8 cellular contexts compared by ENCODE assay signal in genomic region chr6:127484207-127484858, GRCh38. TPM values are rescaled to one million over a fixed set of nuclear protein-coding genes. Genes with fewer than 3 reads are reported as not detected.
DNase-seq lines count a peak whose midpoint lies in the region; ATAC-seq and TF ChIP-seq lines count a peak whose summit lies in the region.

No MANE protein-coding gene starts in this region.

- H3K36me3 ChIP-seq in trophoblast cell (ENCODE audit: control insufficient read depth in 1 of 2, insufficient read depth in 2 of 2, low read length in 2 of 2) (no peaks in the 10 kb centered on the region), tibial nerve (no peaks in the 10 kb centered on the region)

- WGBS in trophoblast cell (ENCODE audit: extremely low coverage, insufficient coverage, insufficient read length) = no CpG with 5 or more reads among the region's 3 CpGs
- 33 to 37% methylated on average over 3 of the region's 3 CpGs for WGBS in tibial nerve, 2 donors

- H2BK120ac ChIP-seq in trophoblast cell (ENCODE audit: insufficient read depth, low read length, poor library complexity) = no peak overlapping the region

- H2BK5ac ChIP-seq in trophoblast cell (ENCODE audit: low read depth, low read length, poor library complexity) = no peak overlapping the region

- no peak overlapping the region for H4K91ac ChIP-seq in trophoblast cell (ENCODE audit: low read depth, low read length)

- DNase-seq in AG20443 (ENCODE audit: low spot score) (peak; percentile 49), RPMI7951 (ENCODE audit: low read depth) (peak; percentile 68), fibroblast of peridontal ligament (ENCODE audit: extremely low read depth) (peak; percentile 72), trophoblast cell (no peak), tibial nerve (ENCODE audit: low spot score in 2 of 2) (no peak)
- no peak for DNase-seq in stimulated activated naive CD8-positive, alpha-beta T cell treated with anti-CD3 and anti-CD28 coated beads, Interleukin-15, Interleukin-2, amounts not matched to agents 100 U/mL and 50 U/mL, for 24 hours

- H3K79me1 ChIP-seq in trophoblast cell (ENCODE audit: low read length) = no peaks in the 10 kb centered on the region

- no peak overlapping the region for H4K8ac ChIP-seq in trophoblast cell (ENCODE audit: low read depth, low read length)

- H3K27ac ChIP-seq in trophoblast cell (ENCODE audit: low read depth, low read length) (no peak overlapping the region), tibial nerve (peak overlapping the region in 2 of 4 donors; percentile 23 to 53)

- H2AK5ac ChIP-seq in trophoblast cell (ENCODE audit: low read length) = no peak overlapping the region

- TF ChIP-seq EP300 in tibial nerve (IDR thresholded peaks at IDR 0.05) = no peak

- no peak overlapping the region for H3K4me2 ChIP-seq in trophoblast cell (ENCODE audit: low read length)

- no peak overlapping the region for H4K12ac ChIP-seq in trophoblast cell (ENCODE audit: low read depth, low read length)

- H3K23ac ChIP-seq in trophoblast cell (ENCODE audit: low read length) = no peak overlapping the region

- H3K14ac ChIP-seq in trophoblast cell (ENCODE audit: low read length) = no peak overlapping the region

- H2BK12ac ChIP-seq in trophoblast cell (ENCODE audit: low read length) = no peak overlapping the region

- H3K79me2 ChIP-seq in trophoblast cell (ENCODE audit: control insufficient read depth, insufficient read depth, low read length, poor library complexity) = no peaks in the 10 kb centered on the region

- ATAC-seq in GM19023 (IDR thresholded peaks at IDR 0.05; ENCODE audit: unreplicated experiment) (peak; percentile 99), HG03066 (IDR thresholded peaks at IDR 0.05; ENCODE audit: low read depth, unreplicated experiment) (peak; percentile 99)
- ATAC-seq in stimulated activated naive CD8-positive, alpha-beta T cell treated with anti-CD3 and anti-CD28 coated beads, Interleukin-15, Interleukin-2, amounts not matched to agents 100 U/mL and 50 U/mL, for 24 hours = peak; percentile 92

- no peak overlapping the region for H3K18ac ChIP-seq in trophoblast cell (ENCODE audit: low read length)

- no peak overlapping the region for H3K9ac ChIP-seq in trophoblast cell (ENCODE audit: low read length)

- H3K4me3 ChIP-seq in trophoblast cell (ENCODE audit: low read depth, low read length) (no peak overlapping the region), tibial nerve (peak overlapping the region in 2 of 4 donors; percentile 16 to 19)

- no peaks in the 10 kb centered on the region for H3K27me3 ChIP-seq in trophoblast cell (ENCODE audit: insufficient read depth, low read length)
- no peaks in the 10 kb centered on the region for H3K27me3 ChIP-seq in tibial nerve

- no peak overlapping the region for H3K4ac ChIP-seq in trophoblast cell (ENCODE audit: low read depth, low read length)

- TF ChIP-seq POLR2A in tibial nerve (IDR thresholded peaks at IDR 0.05) = no peak

- H3K4me1 ChIP-seq in trophoblast cell (ENCODE audit: control insufficient read depth in 1 of 2, insufficient read depth in 2 of 2, low read length in 2 of 2) = no peaks in the 10 kb centered on the region
- peaks cover 0 to 18% (median 5%) of the 10 kb centered on the region in 4 donors for H3K4me1 ChIP-seq in tibial nerve

- no peak overlapping the region for H2AFZ ChIP-seq in trophoblast cell (ENCODE audit: insufficient read depth, low read length, poor library complexity)

- H3K9me3 ChIP-seq in trophoblast cell (ENCODE audit: insufficient read depth, low read depth, low read length) (no peaks in the 10 kb centered on the region), tibial nerve (no peaks in the 10 kb centered on the region)

- TF ChIP-seq CTCF in tibial nerve (IDR thresholded peaks at IDR 0.05) = no peak

RNA-seq across cellular contexts. Expression of gene KIAA0408, which starts 25.1 kb away (rescaled TPM):
- total RNA-seq in RPMI7951 (2014; rRNA removed; shearing (Covaris generic)) = 2.5 and 2.6 TPM in 2 replicates
- polyA plus RNA-seq in trophoblast cell (2013) = 0.03 TPM in 2 replicates
- 10 to 100 TPM in 3 of 4 donors, 1 to 10 TPM in 1; 8.4 to 16.5 (median 11.8) TPM for total RNA-seq in tibial nerve

Comparison
In these comparisons a context has a peak if more than half of its experiments do, and no peak if none do; other contexts are left out.
1. DNase-seq: peak in AG20443 (single experiment), RPMI7951 (single experiment) and fibroblast of peridontal ligament (single experiment); none in stimulated activated naive CD8-positive, alpha-beta T cell treated with anti-CD3 and anti-CD28 coated beads, Interleukin-15, Interleukin-2, amounts not matched to agents 100 U/mL and 50 U/mL, for 24 hours (single experiment), trophoblast cell (0 of 2) and tibial nerve (0 of 2).
2. Peak in every context shown above with its lines, with median percentiles within 50 percentile points of each other: ATAC-seq.